In the genomic region with DNA sequence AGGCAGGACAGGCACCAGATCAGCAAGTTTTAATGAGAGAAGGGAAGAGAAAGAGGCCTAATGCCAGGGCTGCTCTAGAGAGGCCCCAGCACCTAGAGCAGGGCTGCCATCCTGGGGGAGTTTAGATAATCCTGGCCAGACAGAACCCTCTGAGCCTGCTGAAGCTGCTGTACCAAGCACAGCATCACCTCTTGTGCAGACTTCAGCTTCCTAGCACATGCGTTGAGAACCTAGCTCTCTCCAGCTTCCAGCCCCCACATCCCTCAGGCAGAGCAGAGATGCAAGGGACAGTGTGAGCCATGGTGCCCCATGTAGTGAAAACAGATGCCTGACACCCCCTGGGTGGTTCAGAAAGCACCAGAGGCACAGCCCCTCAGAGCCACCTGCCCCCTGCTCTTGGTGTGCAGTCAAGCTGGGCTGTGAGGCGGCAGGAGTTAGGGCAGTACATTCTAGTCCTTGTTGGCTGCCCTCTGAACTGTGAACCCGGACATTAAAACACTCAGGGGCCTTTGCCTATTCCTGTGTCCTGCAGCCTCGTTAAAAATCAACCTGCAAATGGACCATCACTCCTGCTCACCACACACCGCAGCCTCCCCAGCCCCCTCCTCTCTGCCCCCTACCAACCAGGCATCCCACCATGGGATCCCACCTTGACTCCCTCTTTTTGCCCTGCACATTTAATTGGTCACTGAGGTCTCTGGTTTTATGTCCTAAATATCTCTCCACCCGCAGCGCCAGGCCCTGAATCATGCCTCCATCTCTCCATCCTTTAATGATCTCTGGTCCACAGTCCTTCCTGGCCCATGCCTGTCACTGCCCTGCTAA, we compare ENCODE assay signal across 24 cellular contexts. TPM values are rescaled to one million over a fixed set of nuclear protein-coding genes. Genes with fewer than 3 reads are reported as not detected.
DNase-seq lines count a peak whose midpoint lies in the region; ATAC-seq, FAIRE-seq and TF ChIP-seq lines count a peak whose summit lies in the region.
"Had no signal": no experiment of that assay in that cellular context is flagged by ENCODE, and none has a peak within 500 bp of the region (broad histone marks: within the 10 kb centered on the region; RNA-seq: fewer than 3 reads in every experiment).

No MANE protein-coding gene starts in this region.

- peaks cover 37% of the 10 kb centered on the region; the same call in 1 of the 2 replicates for H3K79me2 ChIP-seq in H9 (ENCODE audit: insufficient read depth, low read length)
- peaks cover 56% of the 10 kb centered on the region for H3K79me2 ChIP-seq in neural progenitor cell (ENCODE audit: low read depth)
- H3K79me2 ChIP-seq: parathyroid adenoma had no signal

- no peaks in the 10 kb centered on the region for H3K27me3 ChIP-seq in H9 (ENCODE audit: insufficient read depth, low read length)
- no peaks in the 10 kb centered on the region for H3K27me3 ChIP-seq in dorsolateral prefrontal cortex
- no peaks in the 10 kb centered on the region for H3K27me3 ChIP-seq in neural progenitor cell
- H3K27me3 ChIP-seq: BE2C, vagina had no signal

- no peak overlapping the region for H3K4ac ChIP-seq in H9 (ENCODE audit: low read depth, low read length)

- no peaks in the 10 kb centered on the region for H3F3A ChIP-seq in neural progenitor cell (ENCODE audit: low read depth)

- H3K9me3 ChIP-seq in H9 (ENCODE audit: control insufficient read depth, low read depth, low read length) (no peaks in the 10 kb centered on the region), neural progenitor cell (ENCODE audit: low read depth) (no peaks in the 10 kb centered on the region)
- H3K9me3 ChIP-seq: BE2C, mucosa of descending colon, thoracic aorta, vagina had no signal

- no peak overlapping the region for H2BK20ac ChIP-seq in H9 (ENCODE audit: low read depth, low read length, poor library complexity, severe bottlenecking)

- DNase-seq in ELF-1 (ENCODE audit: low read depth, low spot score) (peak; percentile 23), H9 (peak; percentile 24), dorsolateral prefrontal cortex (peak in 5 of 10 donors; percentile 19 to 71 (median 52)), neural progenitor cell (ENCODE audit: low spot score) (no peak), GM19239 (ENCODE audit: insufficient read length, low spot score) (no peak), NCI-H187 (lab: John Stamatoyannopoulos, UW) (no peak)
- DNase-seq: activated B cell treated with CpG ODN at 0.5 μM for 24 hours; activated CD4-positive, alpha-beta T cell treated with anti-CD3 and anti-CD28 coated beads, Interleukin-2, amount 50 U/mL, for 1 hour; activated naive CD4-positive, alpha-beta T cell treated with anti-CD3 and anti-CD28 coated beads for 36 hours; BE2C; mucosa of descending colon; NCI-H146; NCI-H2107; stimulated activated CD4-positive, alpha-beta T cell treated with anti-CD3 and anti-CD28 coated beads, Interleukin-1b, Interleukin-23, amount 100 ng/mL, for 48 hours; stimulated activated naive CD8-positive, alpha-beta T cell treated with anti-CD3 and anti-CD28 coated beads, Interleukin-15, amount 100 ng/mL, for 72 hours; T1000 had no signal

- H4K20me1 ChIP-seq in H9 (ENCODE audit: control insufficient read depth, insufficient read depth, insufficient read length) (no peaks in the 10 kb centered on the region), neural progenitor cell (ENCODE audit: low read depth) (peaks cover 67% of the 10 kb centered on the region)

- no CpG with 5 or more reads among the region's 7 CpGs for WGBS in H9 (ENCODE audit: extremely low coverage, insufficient read length, low lambda C conversion rate)

- H3K79me1 ChIP-seq in H9 (ENCODE audit: insufficient read depth, low read depth, low read length, poor library complexity, severe bottlenecking) = peaks cover 18% of the 10 kb centered on the region

- H3K36me3 ChIP-seq in neural progenitor cell = no peaks in the 10 kb centered on the region
- H3K36me3 ChIP-seq: BE2C, thoracic aorta, vagina had no signal

- no peak overlapping the region for H2BK12ac ChIP-seq in H9 (ENCODE audit: insufficient read length, low read depth, low read length)

- H3K4me3 Mint-ChIP-seq in H9 = no peak overlapping the region; a peak in 1 of 5 replicates
- no peak overlapping the region for H3K4me3 Mint-ChIP-seq in neural progenitor cell
- H3K4me3 Mint-ChIP-seq: activated B cell treated with CpG ODN at 0.5 μM for 24 hours; activated naive CD4-positive, alpha-beta T cell treated with anti-CD3 and anti-CD28 coated beads for 36 hours; central memory CD8-positive, alpha-beta T cell; nephron; stimulated activated naive CD8-positive, alpha-beta T cell treated with anti-CD3 and anti-CD28 coated beads, Interleukin-15, amount 100 ng/mL, for 72 hours had no signal

- intact Hi-C loops in dorsolateral prefrontal cortex (cut with DNase I) = no loop called here

- no peak overlapping the region for H3K56ac ChIP-seq in H9 (ENCODE audit: insufficient read length, low read depth, low read length)

- no peak overlapping the region for H3K4me2 ChIP-seq in H9 (ENCODE audit: insufficient read depth, insufficient read length, low read length)
- H3K4me2 ChIP-seq in neural progenitor cell = peak overlapping the region; percentile 27

- H3K14ac ChIP-seq in H9 (ENCODE audit: insufficient read depth, low read length) = peak overlapping the region; percentile 82

- no peak overlapping the region for H2BK5ac ChIP-seq in H9 (ENCODE audit: insufficient read length, low read length)

- no peak overlapping the region for H3T11ph ChIP-seq in H9 (ENCODE audit: low read length)

- H3K9ac ChIP-seq in H9 (ENCODE audit: extremely low read depth, insufficient read length, low read length) = no peak overlapping the region
- no peak overlapping the region for H3K9ac ChIP-seq in neural progenitor cell
- H3K9ac ChIP-seq: parathyroid adenoma had no signal

- no peak overlapping the region for H2BK15ac ChIP-seq in H9 (ENCODE audit: low read depth, low read length)

- no peak overlapping the region for H2BK120ac ChIP-seq in H9 (ENCODE audit: low read depth, low read length, poor library complexity, severe bottlenecking)

- H3K4me1 Mint-ChIP-seq in H9 (peaks cover 65 to 71% of the 10 kb centered on the region in 2 experiments), neural progenitor cell (peaks cover 39% of the 10 kb centered on the region)
- H3K4me1 Mint-ChIP-seq: activated B cell treated with CpG ODN at 0.5 μM for 24 hours; central memory CD8-positive, alpha-beta T cell; stimulated activated naive CD8-positive, alpha-beta T cell treated with anti-CD3 and anti-CD28 coated beads, Interleukin-15, amount 100 ng/mL, for 72 hours had no signal

- H3K4me1 ChIP-seq in H9 (ENCODE audit: insufficient read depth, low read length) = peaks cover 26% of the 10 kb centered on the region; the same call in 1 of the 2 replicates
- H3K4me1 ChIP-seq in neural progenitor cell = peaks cover 24% of the 10 kb centered on the region
- H3K4me1 ChIP-seq: BE2C, parathyroid adenoma, vagina had no signal

- H3K27ac ChIP-seq in H9 (ENCODE audit: insufficient read length, low read depth, low read length) (no peak overlapping the region), dorsolateral prefrontal cortex (peak overlapping the region in 37 of 59 donors; percentile 1 to 83 (median 44)), neural progenitor cell (no peak overlapping the region)
- H3K27ac ChIP-seq: parathyroid adenoma, thoracic aorta, vagina had no signal

- FAIRE-seq in GM19239 (lab: Jason Lieb, UNC) = no peak
- FAIRE-seq: frontal cortex, GM12892 had no signal

- H3K23me2 ChIP-seq in H9 (ENCODE audit: insufficient read length, low read depth, low read length, poor library complexity, severe bottlenecking) = no peaks in the 10 kb centered on the region

- H3K9me3 Mint-ChIP-seq in H9 = no peaks in the 10 kb centered on the region; a peak in 1 of 5 replicates
- H3K9me3 Mint-ChIP-seq in neural progenitor cell = no peaks in the 10 kb centered on the region
- H3K9me3 Mint-ChIP-seq: activated B cell treated with CpG ODN at 0.5 μM for 24 hours; activated naive CD4-positive, alpha-beta T cell treated with anti-CD3 and anti-CD28 coated beads for 36 hours; central memory CD8-positive, alpha-beta T cell; nephron; stimulated activated naive CD8-positive, alpha-beta T cell treated with anti-CD3 and anti-CD28 coated beads, Interleukin-15, amount 100 ng/mL, for 72 hours had no signal

- no peak overlapping the region for H3K23ac ChIP-seq in H9 (ENCODE audit: insufficient read length, low read depth, low read length)

- H2AFZ ChIP-seq in H9 (ENCODE audit: low read length) (no peak overlapping the region), neural progenitor cell (replicated peaks) (no peak overlapping the region)
- H2AFZ ChIP-seq: parathyroid adenoma had no signal

- peaks cover 15 to 23% (median 17%) of the 10 kb centered on the region in 3 experiments; a peak in 6 of 7 replicates for H3K36me3 Mint-ChIP-seq in H9 (ENCODE audit: insufficient read depth in 1 of 3, low read depth in 3 of 3)
- H3K36me3 Mint-ChIP-seq in neural progenitor cell = peaks cover 10% of the 10 kb centered on the region

- no peak overlapping the region for H3K18ac ChIP-seq in H9 (ENCODE audit: insufficient read length, low read depth, low read length)

- no peak for TF ChIP-seq CTCF in H9 (conservative IDR thresholded peaks at IDR 0.05)
- TF ChIP-seq CTCF in dorsolateral prefrontal cortex (IDR thresholded peaks at IDR 0.05 in 54 of 56, conservative IDR thresholded peaks at IDR 0.05 in 2 of 56; ENCODE audit: low read depth in 1 of 56, partially characterized antibody in 56 of 56) = no peak
- no peak for TF ChIP-seq CTCF in neural progenitor cell (IDR thresholded peaks at IDR 0.05)

- H3K4me3 ChIP-seq in dorsolateral prefrontal cortex (no peak overlapping the region), neural progenitor cell (no peak overlapping the region)
- H3K4me3 ChIP-seq: mucosa of descending colon, thoracic aorta, vagina had no signal

- peak overlapping the region; percentile 19 to 84 (median 42); a peak in 6 of 7 replicates for H3K27ac Mint-ChIP-seq in H9
- H3K27ac Mint-ChIP-seq in neural progenitor cell = no peak overlapping the region
- H3K27ac Mint-ChIP-seq: activated B cell treated with CpG ODN at 0.5 μM for 24 hours; activated naive CD4-positive, alpha-beta T cell treated with anti-CD3 and anti-CD28 coated beads for 36 hours had no signal

- no peak for ATAC-seq in HG02840 (IDR thresholded peaks at IDR 0.05; ENCODE audit: low FRiP score, unreplicated experiment)
- ATAC-seq: mucosa of descending colon; stimulated activated naive CD8-positive, alpha-beta T cell treated with anti-CD3 and anti-CD28 coated beads, Interleukin-15, amount 100 ng/mL, for 72 hours had no signal

- no peak overlapping the region for H4K8ac ChIP-seq in H9 (replicated peaks; ENCODE audit: insufficient read length, low read depth, low read length)

- H3K27me3 Mint-ChIP-seq in H9 (ENCODE audit: low read depth) (no peaks in the 10 kb centered on the region), neural progenitor cell (ENCODE audit: insufficient read depth, low read depth) (peaks cover 6% of the 10 kb centered on the region)
- H3K27me3 Mint-ChIP-seq: activated B cell treated with CpG ODN at 0.5 μM for 24 hours; stimulated activated naive CD8-positive, alpha-beta T cell treated with anti-CD3 and anti-CD28 coated beads, Interleukin-15, amount 100 ng/mL, for 72 hours had no signal

- no peak overlapping the region for H2AK5ac ChIP-seq in H9 (ENCODE audit: insufficient read length, low read length)

- H4K5ac ChIP-seq in H9 (ENCODE audit: insufficient read length, low read depth, low read length) = no peak overlapping the region

- H4K91ac ChIP-seq in H9 (ENCODE audit: insufficient read length, low read depth, low read length) = no peak overlapping the region

RNA-seq across cellular contexts. Expression of a gene that starts 52.6 kb away (rescaled TPM):
- 124 TPM in 2 replicates for total RNA-seq in H9 (2021)
- total RNA-seq in dorsolateral prefrontal cortex = 100 to 1,000 TPM in 107 of 120 experiments, 10 to 100 TPM in 13; 43.3 to 246 (median 148) TPM
- total RNA-seq in neural progenitor cell (ENCODE audit: low replicate concordance) = 45.3 and 63.3 TPM in 2 replicates

Comparison
In these comparisons a context has a peak if more than half of its experiments do, and no peak if none do; other contexts are left out.
1. DNase-seq: peak in ELF-1 (single experiment) and H9 (single experiment); none in neural progenitor cell (single experiment), GM19239 (single experiment) and NCI-H187 (0 of 2).
2. H3K27ac ChIP-seq: peak in dorsolateral prefrontal cortex (37 of 59); none in H9 (single experiment) and neural progenitor cell (single experiment).